ENCODE assay signal across 8 cellular contexts in the genomic region with DNA sequence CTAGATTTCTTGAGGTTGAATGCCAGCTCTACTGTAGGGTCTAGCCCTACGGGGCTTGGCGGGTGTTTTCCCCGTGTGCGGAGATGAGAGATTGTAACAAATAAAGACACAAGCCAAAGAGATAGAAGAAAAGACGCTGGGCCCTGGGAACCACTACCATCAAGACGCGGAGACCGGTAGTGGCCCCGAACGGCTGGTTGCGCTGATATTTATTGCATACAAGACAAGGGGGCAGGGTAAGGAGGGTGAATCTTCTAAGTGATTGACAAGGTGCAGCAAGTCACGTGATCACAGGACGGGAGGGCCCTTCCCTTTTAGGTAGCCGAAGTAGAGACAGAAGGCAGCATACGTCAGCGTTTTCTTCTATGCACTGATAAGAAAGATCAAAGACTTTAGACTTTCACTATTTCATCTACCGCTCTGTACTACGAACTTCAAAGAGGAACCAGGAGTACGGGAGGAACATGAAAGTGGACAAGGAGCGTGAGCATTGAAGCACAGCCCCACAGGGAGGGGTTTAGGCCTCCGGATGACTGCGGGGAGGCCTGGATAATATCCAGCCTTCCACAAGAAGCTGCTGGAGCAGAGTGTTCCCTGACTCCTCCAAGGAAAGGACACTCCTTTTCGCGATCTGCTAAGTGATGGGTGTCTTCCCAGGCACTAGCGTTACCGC. TPM values are rescaled to one million over a fixed set of nuclear protein-coding genes. Genes with fewer than 3 reads are reported as not detected.
DNase-seq lines count a peak whose midpoint lies in the region; ATAC-seq, FAIRE-seq and TF ChIP-seq lines count a peak whose summit lies in the region.
"Not testable (repeated sequence)": the region's sequence is repeated elsewhere in the genome, so short reads cannot be mapped to it uniquely, and the experiment has no call there.

No MANE protein-coding gene starts in this region.

- H3K36me3 Mint-ChIP-seq in activated CD8-positive, alpha-beta memory T cell treated with anti-CD3 and anti-CD28 coated beads, Interleukin-2, amount 10 ng/mL, durations not matched to agents 7 days and 5 days; glutamatergic neuron (ENCODE audit: unreplicated experiment): not testable (repeated sequence)

- TF ChIP-seq POLR2A in K562 (conservative IDR thresholded peaks at IDR 0.05), result not testable (repeated sequence)

- TF ChIP-seq RAD21 in SK-N-SH (IDR thresholded peaks at IDR 0.05; ENCODE audit: low read length); K562 (CRISPR knock-in tag; conservative IDR thresholded peaks at IDR 0.05 in 1 of 2, IDR thresholded peaks at IDR 0.05 in 1 of 2): not testable (repeated sequence)

- H3K9me3 Mint-ChIP-seq in activated CD8-positive, alpha-beta memory T cell treated with anti-CD3 and anti-CD28 coated beads, Interleukin-2, amount 10 ng/mL, durations not matched to agents 7 days and 5 days (ENCODE audit: low read depth); glutamatergic neuron (ENCODE audit: unreplicated experiment): not testable (repeated sequence)

- peak; percentile 89 for FAIRE-seq in K562 (lab: Jason Lieb, UNC)

- intact Hi-C loops in K562 (cut with micrococcal nuclease), result loop anchor here (1.0 kb wide), 1 partner anchor 89 kb away; no protein-coding TSS in a partner anchor

- TF ChIP-seq EP300 in SK-N-SH (IDR thresholded peaks at IDR 0.05; ENCODE audit: borderline replicate concordance in 1 of 2, low read depth in 1 of 2, low read length in 1 of 2); K562 (IDR thresholded peaks at IDR 0.05; ENCODE audit: low read length): not testable (repeated sequence)

- not testable (repeated sequence) for H3K9me3 ChIP-seq in BLaER1 treated with 17β-estradiol and CSF1 and Interleukin-3, amounts not matched to agents 10 nM and 100 nM (replicated peaks in 1 of 11); HUES64 (ENCODE audit: insufficient read depth, low read depth, low read length); SK-N-SH; K562 (replicated peaks; ENCODE audit: control insufficient read depth, insufficient read depth, low read depth, low read length); muscle layer of colon (ENCODE audit: low read length)

- not testable (repeated sequence) for BruUV-seq in K562 (replicated peaks; lab: Mats Ljungman, UMichigan)

- H3K4me3 ChIP-seq in BLaER1 treated with 17β-estradiol and CSF1 and Interleukin-3, amounts not matched to agents 10 nM and 100 nM, result peak overlapping the region in 4 of 10 experiments; percentile 9 to 39 (median 26); a peak in 3 of 20 replicates
- peak overlapping the region; percentile 53 for H3K4me3 ChIP-seq in HUES64 (ENCODE audit: low read length)
- not testable (repeated sequence) for H3K4me3 ChIP-seq in SK-N-SH (ENCODE audit: low read depth in 2 of 2, low read length in 1 of 2); K562
- H3K4me3 ChIP-seq in muscle layer of colon (ENCODE audit: low read depth in 1 of 2, low read length in 2 of 2), result peak overlapping the region; percentile 23 to 51

- not testable (repeated sequence) for H3K9me1 ChIP-seq in K562 (ENCODE audit: control insufficient read depth, insufficient read depth, low read length)

- H3K27ac Mint-ChIP-seq in activated CD8-positive, alpha-beta memory T cell treated with anti-CD3 and anti-CD28 coated beads, Interleukin-2, amount 10 ng/mL, durations not matched to agents 7 days and 5 days, result peak overlapping the region; percentile 89
- H3K27ac Mint-ChIP-seq in glutamatergic neuron (ENCODE audit: unreplicated experiment), result not testable (repeated sequence)

- POLR2A ChIA-PET in SK-N-SH (lab: Yijun Ruan, JAX) (interaction anchor here (1.0 kb wide), 1 partner anchor 11 kb away, joined by 7 read pairs; the partner anchor contains the start of gene SLC16A13), K562 (lab: Yijun Ruan, JAX) (interaction anchor here (3.2 kb wide), 1 partner anchor 11 kb away, joined by 10 read pairs; the partner anchor contains the start of gene SLC16A13)

- H3K27me3 Mint-ChIP-seq in activated CD8-positive, alpha-beta memory T cell treated with anti-CD3 and anti-CD28 coated beads, Interleukin-2, amount 10 ng/mL, durations not matched to agents 7 days and 5 days, result peaks cover 10% of the 10 kb centered on the region
- not testable (repeated sequence) for H3K27me3 Mint-ChIP-seq in glutamatergic neuron (ENCODE audit: unreplicated experiment)

- not testable (repeated sequence) for H3K36me3 ChIP-seq in BLaER1 treated with 17β-estradiol and CSF1 and Interleukin-3, amounts not matched to agents 10 nM and 100 nM; HUES64 (ENCODE audit: insufficient read depth, low read length); SK-N-SH (replicated peaks in 1 of 2; ENCODE audit: control insufficient read depth in 1 of 2, insufficient read depth in 2 of 2, low read length in 1 of 2); K562 (ENCODE audit: control insufficient read depth, insufficient read depth, low read length); muscle layer of colon (ENCODE audit: insufficient read depth, low read length)

- H3K4me2 ChIP-seq in BLaER1 treated with 17β-estradiol and CSF1 and Interleukin-3, amounts not matched to agents 10 nM and 100 nM, result peak overlapping the region; percentile 66 to 91 (median 79)
- H3K4me2 ChIP-seq in SK-N-SH (peak overlapping the region; percentile 71; the same call in 1 of the 2 replicates), K562 (ENCODE audit: insufficient read depth, low read length) (peak overlapping the region; percentile 57)

- H3K4me3 Mint-ChIP-seq in activated CD8-positive, alpha-beta memory T cell treated with anti-CD3 and anti-CD28 coated beads, Interleukin-2, amount 10 ng/mL, durations not matched to agents 7 days and 5 days, result peak overlapping the region; percentile 89
- peak overlapping the region; percentile 76 for H3K4me3 Mint-ChIP-seq in glutamatergic neuron (ENCODE audit: unreplicated experiment)

- TF ChIP-seq CTCF in SK-N-SH (IDR thresholded peaks at IDR 0.05); K562 (IDR thresholded peaks at IDR 0.05 in 2 of 3, conservative IDR thresholded peaks at IDR 0.05 in 1 of 3; ENCODE audit: insufficient read depth in 2 of 3, low read depth in 1 of 3, low read length in 3 of 3); glutamatergic neuron (IDR thresholded peaks at IDR 0.05; ENCODE audit: partially characterized antibody, unreplicated experiment): not testable (repeated sequence)

- peak; percentile 18 for ATAC-seq in activated CD8-positive, alpha-beta memory T cell treated with anti-CD3 and anti-CD28 coated beads, Interleukin-2, amount 10 ng/mL, durations not matched to agents 7 days and 5 days
- ATAC-seq in K562, result peak; percentile 44

- CTCF ChIA-PET in SK-N-SH (lab: Yijun Ruan, JAX), result interaction anchor here (1.2 to 20.1 kb wide), 29 partner anchors 11 to 302 kb away, joined by 3 to 502 read pairs (median 8); partner anchors contain the start of genes ASGR1, ASGR2, BCL6B and SLC16A13
- CTCF ChIA-PET in activated CD8-positive, alpha-beta memory T cell treated with anti-CD3 and anti-CD28 coated beads, Interleukin-2, amount 10 ng/mL, durations not matched to agents 7 days and 5 days (lab: Charles Lee), result interaction anchor here (0.7 to 9.9 kb wide), 27 partner anchors 8 to 389 kb away, joined by 3 to 253 read pairs (median 5); partner anchors contain the start of genes ASGR1 and BCL6B
- CTCF ChIA-PET in K562 (lab: Yijun Ruan, JAX; ENCODE audit: low intra/inter-chr PET ratio), result interaction anchor here (3.6 kb wide), 1 partner anchor 88 kb away, joined by 41 read pairs; no protein-coding TSS in a partner anchor

- H2AFZ ChIP-seq in SK-N-SH (ENCODE audit: low read depth), result not testable (repeated sequence)
- peak overlapping the region; percentile 30 for H2AFZ ChIP-seq in K562 (ENCODE audit: low read depth, low read length)

- H3K79me2 ChIP-seq in SK-N-SH (ENCODE audit: insufficient read depth); K562 (ENCODE audit: control insufficient read depth, insufficient read depth, low read length): not testable (repeated sequence)

- not testable (repeated sequence) for H3K9me2 ChIP-seq in SK-N-SH

- peak overlapping the region in 2 of 11 experiments; percentile 31 to 37; a peak in 4 of 22 replicates for H3K9ac ChIP-seq in BLaER1 treated with 17β-estradiol and CSF1 and Interleukin-3, amounts not matched to agents 10 nM and 100 nM
- H3K9ac ChIP-seq in HUES64 (ENCODE audit: low read depth, low read length); SK-N-SH; K562 (ENCODE audit: insufficient read depth in 1 of 2, low read depth in 2 of 2, low read length in 2 of 2): not testable (repeated sequence)
- H3K9ac ChIP-seq in muscle layer of colon (ENCODE audit: low read length), result peak overlapping the region; percentile 6

- DNase-seq in SK-N-SH, glutamatergic neuron: not testable (repeated sequence)
- DNase-seq in activated CD8-positive, alpha-beta memory T cell treated with anti-CD3 and anti-CD28 coated beads, Interleukin-2, amount 10 ng/mL, durations not matched to agents 7 days and 5 days, result peak; percentile 91
- DNase-seq in K562 (ENCODE audit: extremely low read depth in 1 of 4, low spot score in 3 of 4), result peak in 2 of 4 experiments; percentile 24 to 69
- DNase-seq in stimulated activated CD4-positive, alpha-beta T cell treated with anti-CD3 and anti-CD28 coated beads, Interleukin-4, amount 100 ng/mL, for 4 hours, result peak; percentile 52 to 78

- peaks cover 38 to 54% (median 47%) of the 10 kb centered on the region in 10 experiments for H3K4me1 ChIP-seq in BLaER1 treated with 17β-estradiol and CSF1 and Interleukin-3, amounts not matched to agents 10 nM and 100 nM
- not testable (repeated sequence) for H3K4me1 ChIP-seq in HUES64 (ENCODE audit: insufficient read depth, low read length); muscle layer of colon (ENCODE audit: insufficient read depth, low read length)
- H3K4me1 ChIP-seq in SK-N-SH (ENCODE audit: control insufficient read depth in 1 of 2, insufficient read depth in 2 of 2, low read depth in 1 of 2, low read length in 1 of 2) (peaks cover 0 to 22% of the 10 kb centered on the region in 2 experiments; a peak in 1 of 4 replicates), K562 (replicated peaks in 1 of 2; ENCODE audit: control insufficient read depth in 2 of 2, insufficient read depth in 2 of 2, low read length in 2 of 2) (peaks cover 0 to 21% of the 10 kb centered on the region in 2 experiments; a peak in 4 of 5 replicates)

- in situ Hi-C loops in K562 (cut with MboI), result loop anchor here (10.0 to 25.0 kb wide), 2 partner anchors 288 to 515 kb away; partner anchors contain the start of genes ACAP1, SENP3 and TNFSF13

- not testable (repeated sequence) for H3F3A ChIP-seq in SK-N-SH (replicated peaks; ENCODE audit: insufficient read depth)

- WGBS in HUES64, result 16% methylated on average over 26 of the region's 26 CpGs
- WGBS in SK-N-SH (ENCODE audit: low lambda C conversion rate), result 39% methylated on average over 26 of the region's 26 CpGs
- 6% methylated on average over 26 of the region's 26 CpGs for WGBS in K562 (ENCODE audit: insufficient coverage, low coverage, missing lambda C conversion rate)

- peaks cover 34% of the 10 kb centered on the region for H3K4me1 Mint-ChIP-seq in activated CD8-positive, alpha-beta memory T cell treated with anti-CD3 and anti-CD28 coated beads, Interleukin-2, amount 10 ng/mL, durations not matched to agents 7 days and 5 days
- H3K4me1 Mint-ChIP-seq in glutamatergic neuron (ENCODE audit: low read depth, unreplicated experiment), result not testable (repeated sequence)

- peaks cover 30 to 49% (median 38%) of the 10 kb centered on the region in 11 experiments for H3K27me3 ChIP-seq in BLaER1 treated with 17β-estradiol and CSF1 and Interleukin-3, amounts not matched to agents 10 nM and 100 nM
- H3K27me3 ChIP-seq in HUES64 (ENCODE audit: insufficient read depth, low read length) (peaks cover 57% of the 10 kb centered on the region), SK-N-SH (ENCODE audit: insufficient read depth) (peaks cover 31% of the 10 kb centered on the region; the same call in 1 of the 2 replicates), muscle layer of colon (ENCODE audit: control insufficient read depth in 1 of 2, insufficient read depth in 2 of 2, low read length in 2 of 2) (peaks cover 0 to 23% of the 10 kb centered on the region in 2 donors)
- not testable (repeated sequence) for H3K27me3 ChIP-seq in K562 (ENCODE audit: control insufficient read depth in 2 of 2, insufficient read depth in 2 of 2, low read length in 2 of 2)

- peaks cover 0 to 11% (median 0%) of the 10 kb centered on the region in 11 experiments; a peak in 1 of 22 replicates for H4K20me1 ChIP-seq in BLaER1 treated with 17β-estradiol and CSF1 and Interleukin-3, amounts not matched to agents 10 nM and 100 nM
- not testable (repeated sequence) for H4K20me1 ChIP-seq in SK-N-SH (ENCODE audit: insufficient read depth); K562 (replicated peaks; ENCODE audit: control insufficient read depth, insufficient read depth, low read length)

- H3K27ac ChIP-seq in BLaER1 treated with 17β-estradiol and CSF1 and Interleukin-3, amounts not matched to agents 10 nM and 100 nM; HUES64 (ENCODE audit: low read depth, low read length); SK-N-SH (ENCODE audit: low read depth in 2 of 2, low read length in 1 of 2); K562 (ENCODE audit: extremely low read depth, low read depth, low read length): not testable (repeated sequence)
- H3K27ac ChIP-seq in muscle layer of colon (ENCODE audit: low read depth, low read length), result peak overlapping the region; percentile 81

RNA-seq across cellular contexts. Expression of gene SLC16A11, which starts 3.0 kb away (rescaled TPM):
- polyA plus RNA-seq in HUES64 (2013, experiment 1 of 2), result 1.0 TPM
- polyA plus RNA-seq in HUES64 (2013, experiment 2 of 2), result 0.76 TPM
- polyA plus RNA-seq in SK-N-SH (2012; rRNA removed) (0.12 and 0.18 TPM in 2 replicates), K562 (2011; rRNA removed) (not detected in 2 replicates), K562 (2014; fragmentation: Illumina TruSeq; extraction: Trizol) (not detected in 2 replicates), K562 (2014; fragmentation: Nextera tagmentation; extraction: Ambion mirVana) (not detected), K562 (2014; rRNA removed) (not detected in 2 replicates)
- 0.03 and 0.04 TPM in 2 replicates for polyA plus RNA-seq in SK-N-SH (2012; cell fraction: cytosol; rRNA removed)
- 0.25 and 1.0 TPM in 2 replicates for polyA plus RNA-seq in SK-N-SH (2012; cell fraction: nucleus; rRNA removed)
- 1 to 10 TPM; 1.2 to 1.3 TPM for total RNA-seq in activated CD8-positive, alpha-beta memory T cell treated with anti-CD3 and anti-CD28 coated beads, Interleukin-2, amount 10 ng/mL, durations not matched to agents 7 days and 5 days
- not detected in 2 replicates for total RNA-seq in K562 (2011; cell fraction: chromatin; rRNA removed; ENCODE audit: low replicate concordance)
- not detected in 2 replicates for total RNA-seq in K562 (2011; cell fraction: nucleolus; rRNA removed)
- total RNA-seq in K562 (2011; cell fraction: nucleoplasm; rRNA removed), result not detected in 2 replicates
- total RNA-seq in K562 (2014; rRNA removed) (not detected in 2 replicates), K562 (2014; rRNA removed; fragmentation: Illumina TruSeq; extraction: Trizol) (not detected in 2 replicates), K562 (2015; rRNA removed; fragmentation: Illumina TruSeq; extraction: Trizol) (not detected in 2 replicates), K562 (2021) (not detected in 2 replicates), glutamatergic neuron (ENCODE audit: unreplicated experiment) (0.54 TPM)
- not detected in 2 replicates for polyA plus RNA-seq in K562 (2011; cell fraction: cytosol; rRNA removed)
- not detected in 2 replicates for polyA plus RNA-seq in K562 (2011; cell fraction: nucleus; rRNA removed)
- not detected in 2 replicates for polyA plus RNA-seq in K562 (2012)
- polyA minus RNA-seq in K562 (2011; rRNA and poly(A)+ RNA removed), result not detected in 2 replicates
- polyA minus RNA-seq in K562 (2011; cell fraction: cytosol; rRNA and poly(A)+ RNA removed), result not detected in 2 replicates
- not detected in 2 replicates for polyA minus RNA-seq in K562 (2011; cell fraction: nucleus; rRNA and poly(A)+ RNA removed)

RNA-seq across cellular contexts. Expression of gene SLC16A13, which starts 11.0 kb away (rescaled TPM):
- 3.4 TPM for polyA plus RNA-seq in HUES64 (2013, experiment 1 of 2)
- 4.9 TPM for polyA plus RNA-seq in HUES64 (2013, experiment 2 of 2)
- polyA plus RNA-seq in SK-N-SH (2012; rRNA removed) (2.5 and 3.9 TPM in 2 replicates), K562 (2011; rRNA removed) (0.50 and 2.8 TPM in 2 replicates), K562 (2014; fragmentation: Illumina TruSeq; extraction: Trizol) (2.7 and 3.3 TPM in 2 replicates), K562 (2014; fragmentation: Nextera tagmentation; extraction: Ambion mirVana) (under 1 TPM; 0.04 to 0.18 TPM), K562 (2014; rRNA removed) (0.65 and 1.5 TPM in 2 replicates)
- polyA plus RNA-seq in SK-N-SH (2012; cell fraction: cytosol; rRNA removed), result 1.2 and 2.1 TPM in 2 replicates
- polyA plus RNA-seq in SK-N-SH (2012; cell fraction: nucleus; rRNA removed), result 7.2 and 7.9 TPM in 2 replicates
- total RNA-seq in activated CD8-positive, alpha-beta memory T cell treated with anti-CD3 and anti-CD28 coated beads, Interleukin-2, amount 10 ng/mL, durations not matched to agents 7 days and 5 days, result 10 to 100 TPM; 19.0 to 34.1 TPM
- 4.9 and 17.0 TPM in 2 replicates for total RNA-seq in K562 (2011; cell fraction: chromatin; rRNA removed; ENCODE audit: low replicate concordance)
- total RNA-seq in K562 (2011; cell fraction: nucleolus; rRNA removed), result 12.9 and 17.7 TPM in 2 replicates
- total RNA-seq in K562 (2011; cell fraction: nucleoplasm; rRNA removed), result 11.1 and 12.8 TPM in 2 replicates
- total RNA-seq in K562 (2014; rRNA removed) (1.2 and 1.8 TPM in 2 replicates), K562 (2014; rRNA removed; fragmentation: Illumina TruSeq; extraction: Trizol) (0.19 and 0.33 TPM in 2 replicates), K562 (2015; rRNA removed; fragmentation: Illumina TruSeq; extraction: Trizol) (0.87 and 0.94 TPM in 2 replicates), K562 (2021) (4.5 and 5.6 TPM in 2 replicates), glutamatergic neuron (ENCODE audit: unreplicated experiment) (2.9 TPM)
- 1.4 and 1.7 TPM in 2 replicates for polyA plus RNA-seq in K562 (2011; cell fraction: cytosol; rRNA removed)
- 4.4 and 4.5 TPM in 2 replicates for polyA plus RNA-seq in K562 (2011; cell fraction: nucleus; rRNA removed)
- 3.8 and 4.8 TPM in 2 replicates for polyA plus RNA-seq in K562 (2012)
- 1.1 and 2.6 TPM in 2 replicates for polyA minus RNA-seq in K562 (2011; rRNA and poly(A)+ RNA removed)
- 1.7 TPM in 2 replicates for polyA minus RNA-seq in K562 (2011; cell fraction: cytosol; rRNA and poly(A)+ RNA removed)
- 4.8 and 5.3 TPM in 2 replicates for polyA minus RNA-seq in K562 (2011; cell fraction: nucleus; rRNA and poly(A)+ RNA removed)

RNA-seq across cellular contexts. Expression of gene BCL6B, which starts 24.0 kb away (rescaled TPM):
- 2.0 TPM for polyA plus RNA-seq in HUES64 (2013, experiment 1 of 2)
- polyA plus RNA-seq in HUES64 (2013, experiment 2 of 2), result 2.3 TPM
- 0.02 TPM in 1 of 2 replicates, not detected in the other for polyA plus RNA-seq in SK-N-SH (2012; rRNA removed)
- polyA plus RNA-seq in SK-N-SH (2012; cell fraction: cytosol; rRNA removed), result 0.01 TPM in 2 replicates
- 0.02 and 0.05 TPM in 2 replicates for polyA plus RNA-seq in SK-N-SH (2012; cell fraction: nucleus; rRNA removed)
- 1 to 10 TPM in 1 of 2 experiments, under 1 TPM in 1; 0.85 to 6.7 TPM for total RNA-seq in activated CD8-positive, alpha-beta memory T cell treated with anti-CD3 and anti-CD28 coated beads, Interleukin-2, amount 10 ng/mL, durations not matched to agents 7 days and 5 days
- 2.4 and 6.6 TPM in 2 replicates for total RNA-seq in K562 (2011; cell fraction: chromatin; rRNA removed; ENCODE audit: low replicate concordance)
- total RNA-seq in K562 (2011; cell fraction: nucleolus; rRNA removed), result 4.7 and 6.3 TPM in 2 replicates
- total RNA-seq in K562 (2011; cell fraction: nucleoplasm; rRNA removed), result 4.1 and 5.4 TPM in 2 replicates
- 4.7 and 5.0 TPM in 2 replicates for total RNA-seq in K562 (2014; rRNA removed)
- total RNA-seq in K562 (2014; rRNA removed; fragmentation: Illumina TruSeq; extraction: Trizol), result 2.4 and 2.7 TPM in 2 replicates
- total RNA-seq in K562 (2015; rRNA removed; fragmentation: Illumina TruSeq; extraction: Trizol), result 3.5 and 3.6 TPM in 2 replicates
- 4.5 and 5.6 TPM in 2 replicates for total RNA-seq in K562 (2021)
- 1.9 and 3.1 TPM in 2 replicates for polyA plus RNA-seq in K562 (2011; rRNA removed)
- 2.8 and 2.9 TPM in 2 replicates for polyA plus RNA-seq in K562 (2011; cell fraction: cytosol; rRNA removed)
- 5.5 and 5.9 TPM in 2 replicates for polyA plus RNA-seq in K562 (2011; cell fraction: nucleus; rRNA removed)
- polyA plus RNA-seq in K562 (2012), result 1.9 and 4.2 TPM in 2 replicates
- polyA plus RNA-seq in K562 (2014; fragmentation: Illumina TruSeq; extraction: Trizol), result 3.9 and 4.1 TPM in 2 replicates
- 1 to 10 TPM in 1 of 2 experiments, under 1 TPM in 1; 0.89 to 1.2 TPM for polyA plus RNA-seq in K562 (2014; fragmentation: Nextera tagmentation; extraction: Ambion mirVana)
- 3.5 and 3.6 TPM in 2 replicates for polyA plus RNA-seq in K562 (2014; rRNA removed)
- polyA minus RNA-seq in K562 (2011; rRNA and poly(A)+ RNA removed), result 2.0 and 2.8 TPM in 2 replicates
- 2.7 and 3.1 TPM in 2 replicates for polyA minus RNA-seq in K562 (2011; cell fraction: cytosol; rRNA and poly(A)+ RNA removed)
- 3.1 and 4.0 TPM in 2 replicates for polyA minus RNA-seq in K562 (2011; cell fraction: nucleus; rRNA and poly(A)+ RNA removed)
- not detected for total RNA-seq in glutamatergic neuron (ENCODE audit: unreplicated experiment)

RNA-seq across cellular contexts. Expression of gene CLEC10A, which starts 33.2 kb away (rescaled TPM):
- 2.1 TPM for polyA plus RNA-seq in HUES64 (2013, experiment 1 of 2)
- 1.5 TPM for polyA plus RNA-seq in HUES64 (2013, experiment 2 of 2)
- not detected in 2 replicates for polyA plus RNA-seq in SK-N-SH (2012; rRNA removed)
- not detected in 2 replicates for polyA plus RNA-seq in SK-N-SH (2012; cell fraction: cytosol; rRNA removed)
- polyA plus RNA-seq in SK-N-SH (2012; cell fraction: nucleus; rRNA removed), result not detected in 2 replicates
- total RNA-seq in activated CD8-positive, alpha-beta memory T cell treated with anti-CD3 and anti-CD28 coated beads, Interleukin-2, amount 10 ng/mL, durations not matched to agents 7 days and 5 days, result not detected
- not detected in 2 replicates for total RNA-seq in K562 (2011; cell fraction: chromatin; rRNA removed; ENCODE audit: low replicate concordance)
- total RNA-seq in K562 (2011; cell fraction: nucleolus; rRNA removed), result 0.50 TPM in 1 of 2 replicates, not detected in the other
- not detected in 2 replicates for total RNA-seq in K562 (2011; cell fraction: nucleoplasm; rRNA removed)
- not detected in 2 replicates for total RNA-seq in K562 (2014; rRNA removed)
- not detected in 2 replicates for total RNA-seq in K562 (2014; rRNA removed; fragmentation: Illumina TruSeq; extraction: Trizol)
- total RNA-seq in K562 (2015; rRNA removed; fragmentation: Illumina TruSeq; extraction: Trizol), result 0.11 TPM in 1 of 2 replicates, not detected in the other
- total RNA-seq in K562 (2021), result not detected in 2 replicates
- polyA plus RNA-seq in K562 (2011; rRNA removed), result 0.04 and 0.46 TPM in 2 replicates
- 0.07 and 0.24 TPM in 2 replicates for polyA plus RNA-seq in K562 (2011; cell fraction: cytosol; rRNA removed)
- polyA plus RNA-seq in K562 (2011; cell fraction: nucleus; rRNA removed), result 0.18 and 0.20 TPM in 2 replicates
- polyA plus RNA-seq in K562 (2012), result 0.15 TPM in 1 of 2 replicates, not detected in the other
- polyA plus RNA-seq in K562 (2014; fragmentation: Illumina TruSeq; extraction: Trizol), result not detected in 2 replicates
- polyA plus RNA-seq in K562 (2014; fragmentation: Nextera tagmentation; extraction: Ambion mirVana), result not detected
- 0.05 TPM in 1 of 2 replicates, not detected in the other for polyA plus RNA-seq in K562 (2014; rRNA removed)
- polyA minus RNA-seq in K562 (2011; rRNA and poly(A)+ RNA removed), result not detected in 2 replicates
- polyA minus RNA-seq in K562 (2011; cell fraction: cytosol; rRNA and poly(A)+ RNA removed), result not detected in 2 replicates
- not detected in 2 replicates for polyA minus RNA-seq in K562 (2011; cell fraction: nucleus; rRNA and poly(A)+ RNA removed)
- total RNA-seq in glutamatergic neuron (ENCODE audit: unreplicated experiment), result not detected

RNA-seq across cellular contexts. Expression of gene RNASEK, which starts 34.4 kb away (rescaled TPM):
- polyA plus RNA-seq in HUES64 (2013, experiment 1 of 2), result 132 TPM
- polyA plus RNA-seq in HUES64 (2013, experiment 2 of 2), result 153 TPM
- polyA plus RNA-seq in SK-N-SH (2012; rRNA removed), result 220 and 317 TPM in 2 replicates
- 232 and 313 TPM in 2 replicates for polyA plus RNA-seq in SK-N-SH (2012; cell fraction: cytosol; rRNA removed)
- polyA plus RNA-seq in SK-N-SH (2012; cell fraction: nucleus; rRNA removed), result 127 and 132 TPM in 2 replicates
- 100 to 1,000 TPM; 121 to 205 TPM for total RNA-seq in activated CD8-positive, alpha-beta memory T cell treated with anti-CD3 and anti-CD28 coated beads, Interleukin-2, amount 10 ng/mL, durations not matched to agents 7 days and 5 days
- 43.7 and 75.3 TPM in 2 replicates for total RNA-seq in K562 (2011; cell fraction: chromatin; rRNA removed; ENCODE audit: low replicate concordance)
- total RNA-seq in K562 (2011; cell fraction: nucleolus; rRNA removed), result 103 and 119 TPM in 2 replicates
- total RNA-seq in K562 (2011; cell fraction: nucleoplasm; rRNA removed), result 117 and 121 TPM in 2 replicates
- total RNA-seq in K562 (2014; rRNA removed), result 157 and 253 TPM in 2 replicates
- 48.5 and 48.6 TPM in 2 replicates for total RNA-seq in K562 (2014; rRNA removed; fragmentation: Illumina TruSeq; extraction: Trizol)
- 132 and 136 TPM in 2 replicates for total RNA-seq in K562 (2015; rRNA removed; fragmentation: Illumina TruSeq; extraction: Trizol)
- 151 and 154 TPM in 2 replicates for total RNA-seq in K562 (2021)
- 58.0 and 75.0 TPM in 2 replicates for polyA plus RNA-seq in K562 (2011; rRNA removed)
- polyA plus RNA-seq in K562 (2011; cell fraction: cytosol; rRNA removed), result 94.3 and 122 TPM in 2 replicates
- 114 and 118 TPM in 2 replicates for polyA plus RNA-seq in K562 (2011; cell fraction: nucleus; rRNA removed)
- polyA plus RNA-seq in K562 (2012), result 247 and 326 TPM in 2 replicates
- 265 and 271 TPM in 2 replicates for polyA plus RNA-seq in K562 (2014; fragmentation: Illumina TruSeq; extraction: Trizol)
- 100 to 1,000 TPM; 104 to 155 TPM for polyA plus RNA-seq in K562 (2014; fragmentation: Nextera tagmentation; extraction: Ambion mirVana)
- 85.3 and 157 TPM in 2 replicates for polyA plus RNA-seq in K562 (2014; rRNA removed)
- polyA minus RNA-seq in K562 (2011; rRNA and poly(A)+ RNA removed), result 20.8 and 25.0 TPM in 2 replicates
- polyA minus RNA-seq in K562 (2011; cell fraction: cytosol; rRNA and poly(A)+ RNA removed), result 76.4 and 84.8 TPM in 2 replicates
- polyA minus RNA-seq in K562 (2011; cell fraction: nucleus; rRNA and poly(A)+ RNA removed), result 9.2 and 20.2 TPM in 2 replicates
- 179 TPM for total RNA-seq in glutamatergic neuron (ENCODE audit: unreplicated experiment)
